In genomic region chr18:56570971-56571370, GRCh38 we compare ENCODE assay signal across 16 cellular contexts.
DNase-seq lines count a peak whose midpoint lies in the region; ATAC-seq and TF ChIP-seq lines count a peak whose summit lies in the region.
"Had no signal": no experiment of that assay in that cellular context is flagged by ENCODE, and none has a peak within 500 bp of the region (broad histone marks: within the 10 kb centered on the region; RNA-seq: fewer than 3 reads in every experiment).

No MANE protein-coding gene starts in this region.

- no TSS peak for BruUV-seq in A673 (replicated peaks; lab: Mats Ljungman, UMichigan)

- no peak overlapping the region for H3K4me3 Mint-ChIP-seq in dendritic cell treated with granulocyte-macrophage colony-stimulating factor and Interleukin-4, amounts not matched to agents 40 ng/mL and 50 ng/mL, for 4 days
- H3K4me3 Mint-ChIP-seq: CD8-positive, alpha-beta T cell; IgD-negative memory B cell had no signal

- H3K9me3 Mint-ChIP-seq in dendritic cell treated with granulocyte-macrophage colony-stimulating factor and Interleukin-4, amounts not matched to agents 40 ng/mL and 50 ng/mL, for 4 days: no peaks in the 10 kb centered on the region
- H3K9me3 Mint-ChIP-seq: CD8-positive, alpha-beta T cell; IgD-negative memory B cell had no signal

- H3K4me1 ChIP-seq in right lobe of liver (peaks cover 0 to 56% (median 13%) of the 10 kb centered on the region in 4 donors), A673 (ENCODE audit: insufficient read depth, low read length, poor library complexity, severe bottlenecking) (peaks cover 4% of the 10 kb centered on the region), adrenal gland (replicated peaks in 1 of 2) (peaks cover 17 to 20% of the 10 kb centered on the region in 2 donors)
- H3K4me1 ChIP-seq: BE2C had no signal

- no peaks in the 10 kb centered on the region for H3K9me3 ChIP-seq in right lobe of liver
- H3K9me3 ChIP-seq in A673 (ENCODE audit: low read depth, low read length, poor library complexity, severe bottlenecking): no peaks in the 10 kb centered on the region
- no peaks in the 10 kb centered on the region for H3K9me3 ChIP-seq in adrenal gland (replicated peaks in 1 of 3)
- H3K9me3 ChIP-seq: BE2C had no signal

- H3K27ac ChIP-seq in 22Rv1 (peak overlapping the region; percentile 27; the same call in 1 of the 2 replicates), right lobe of liver (peak overlapping the region; percentile 20 to 80 (median 73)), A673 (ENCODE audit: low read depth, low read length, poor library complexity, severe bottlenecking) (no peak overlapping the region), adrenal gland (no peak overlapping the region)
- H3K27ac ChIP-seq: C4-2B had no signal

- ATAC-seq in right lobe of liver: peak; percentile 80 to 94 (median 84)
- ATAC-seq: CD8-positive, alpha-beta T cell had no signal

- CTCF ChIA-PET in A673 (lab: Charles Lee): no interaction called here

- intact Hi-C loops in dendritic cell treated with granulocyte-macrophage colony-stimulating factor and Interleukin-4, amounts not matched to agents 40 ng/mL and 50 ng/mL, for 4 days (cut with micrococcal nuclease): loop anchor here (10.0 kb wide), 3 partner anchors 456 to 986 kb away; partner anchors contain the start of gene TCF4
- intact Hi-C loops in right lobe of liver (cut with DNase I) (no loop called here), A673 (cut with micrococcal nuclease; ENCODE audit: unreplicated experiment) (loop anchor here (10.0 kb wide), 1 partner anchor 1166 kb away; no protein-coding TSS in a partner anchor), adrenal gland (cut with DNase I) (loop anchor here in 1 of 2 donors (10.0 kb wide), 2 partner anchors 586 to 1156 kb away; no protein-coding TSS in a partner anchor)

- H3K36me3 ChIP-seq in right lobe of liver (no peaks in the 10 kb centered on the region), A673 (ENCODE audit: insufficient read depth, low read length, poor library complexity, severe bottlenecking) (no peaks in the 10 kb centered on the region), adrenal gland (replicated peaks in 1 of 2) (no peaks in the 10 kb centered on the region)
- H3K36me3 ChIP-seq: BE2C had no signal

- POLR2A ChIA-PET in A673 (lab: Charles Lee; ENCODE audit: low non-redundant PET): no interaction called here

- H3K27me3 Mint-ChIP-seq in dendritic cell treated with granulocyte-macrophage colony-stimulating factor and Interleukin-4, amounts not matched to agents 40 ng/mL and 50 ng/mL, for 4 days: no peaks in the 10 kb centered on the region
- H3K27me3 Mint-ChIP-seq: IgD-negative memory B cell had no signal

- WGBS in right lobe of liver (ENCODE audit: insufficient coverage, low coverage, low lambda C conversion rate, missing lambda C conversion rate): 29% methylated on average over 3 of the region's 3 CpGs
- 77 to 80% (median 79%) methylated on average over 3 of the region's 3 CpGs for WGBS in adrenal gland, 4 donors

- DNase-seq in HuH-7.5 (ENCODE audit: low spot score) (peak; percentile 31), right lobe of liver (no peak), A673 (ENCODE audit: low spot score) (no peak), mucosa of gallbladder (ENCODE audit: low spot score) (no peak), iPS-NIHi11 (ENCODE audit: low spot score) (no peak), adrenal gland (no peak)
- DNase-seq: BE2C; CD8-positive, alpha-beta T cell; COR-L47; DMS153; GF-D8; HCEC 1CT had no signal

- H3K27me3 ChIP-seq in right lobe of liver: no peaks in the 10 kb centered on the region
- no peaks in the 10 kb centered on the region for H3K27me3 ChIP-seq in A673 (replicated peaks; ENCODE audit: insufficient read depth, low read depth, low read length, poor library complexity)
- no peaks in the 10 kb centered on the region for H3K27me3 ChIP-seq in adrenal gland
- H3K27me3 ChIP-seq: BE2C had no signal

- H3K27ac Mint-ChIP-seq in dendritic cell treated with granulocyte-macrophage colony-stimulating factor and Interleukin-4, amounts not matched to agents 40 ng/mL and 50 ng/mL, for 4 days: peak overlapping the region; percentile 85
- H3K27ac Mint-ChIP-seq: CD8-positive, alpha-beta T cell; IgD-negative memory B cell had no signal

- no peaks in the 10 kb centered on the region for H3K36me3 Mint-ChIP-seq in dendritic cell treated with granulocyte-macrophage colony-stimulating factor and Interleukin-4, amounts not matched to agents 40 ng/mL and 50 ng/mL, for 4 days (ENCODE audit: low read depth)
- H3K36me3 Mint-ChIP-seq: CD8-positive, alpha-beta T cell; IgD-negative memory B cell had no signal

- no peak for TF ChIP-seq POLR2A in right lobe of liver (IDR thresholded peaks at IDR 0.05)
- no peak for TF ChIP-seq POLR2A in adrenal gland (IDR thresholded peaks at IDR 0.05)

- peaks cover 46% of the 10 kb centered on the region for H3K4me1 Mint-ChIP-seq in dendritic cell treated with granulocyte-macrophage colony-stimulating factor and Interleukin-4, amounts not matched to agents 40 ng/mL and 50 ng/mL, for 4 days (ENCODE audit: low read depth)

- no peak overlapping the region for H3K4me3 ChIP-seq in right lobe of liver
- no peak overlapping the region for H3K4me3 ChIP-seq in A673 (ENCODE audit: low read depth, low read length, poor library complexity, severe bottlenecking)
- no peak overlapping the region for H3K4me3 ChIP-seq in adrenal gland

- TF ChIP-seq CTCF in 22Rv1 (IDR thresholded peaks at IDR 0.05) (no peak), right lobe of liver (IDR thresholded peaks at IDR 0.05) (no peak), A673 (conservative IDR thresholded peaks at IDR 0.05; ENCODE audit: low read depth, low read length) (no peak), adrenal gland (IDR thresholded peaks at IDR 0.05) (no peak)

Comparison
In these comparisons a context has a peak if more than half of its experiments do, and no peak if none do; other contexts are left out.
1. H3K27ac ChIP-seq: peak in 22Rv1 (single experiment) and right lobe of liver (3 of 3); none in A673 (single experiment) and adrenal gland (0 of 5).
2. intact Hi-C loops: an anchor here in dendritic cell treated with granulocyte-macrophage colony-stimulating factor and Interleukin-4, amounts not matched to agents 40 ng/mL and 50 ng/mL, for 4 days (10.0 kb wide) and A673 (10.0 kb wide); none called in right lobe of liver.